In the genomic region with DNA sequence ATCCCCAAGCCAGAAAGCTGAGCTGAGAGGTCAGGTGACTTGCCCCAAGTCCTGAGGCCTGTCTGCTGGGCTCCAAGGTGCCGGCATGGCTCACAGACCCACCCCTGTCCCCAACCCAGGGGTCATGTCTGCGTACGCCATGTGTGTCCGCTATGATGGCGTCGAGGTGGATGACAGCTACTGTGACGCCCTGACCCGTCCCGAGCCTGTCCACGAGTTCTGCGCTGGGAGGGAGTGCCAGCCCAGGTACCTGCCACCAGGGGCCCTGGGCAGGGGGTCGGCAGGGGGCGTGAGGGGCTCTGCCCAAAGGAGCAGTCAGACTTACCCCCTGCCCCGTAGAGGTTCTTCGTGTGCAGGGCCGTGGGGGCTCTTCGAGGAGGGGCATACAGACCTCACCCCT, we compare ENCODE assay signal across 39 cellular contexts. TPM values are rescaled to one million over a fixed set of nuclear protein-coding genes. Genes with fewer than 3 reads are reported as not detected.
"Had no signal": no experiment of that assay in that cellular context is flagged by ENCODE, and none has a peak within 500 bp of the region (broad histone marks: within the 10 kb centered on the region; RNA-seq: fewer than 3 reads in every experiment).

No MANE protein-coding gene starts in this region.

- H3K9ac ChIP-seq: KMS-11 had no signal

- H3K27ac ChIP-seq: KMS-11 had no signal

- H3K27me3 ChIP-seq: MG63 had no signal

- H3K9me3 ChIP-seq: MG63 had no signal

- H3K4me3 ChIP-seq: MG63 had no signal

- H3K4me2 ChIP-seq: KMS-11 had no signal

- H3K36me3 ChIP-seq: MG63 had no signal

- DNase-seq: Karpas-422, Kasumi-1, KG1, MG63, MM.1S, MV-4-11, NCI-H1048, NCI-H1092, NCI-H1105, NCI-H1105 treated with DMSO at 0.1 percent for 48 hours, NCI-H1417, NCI-H1417 treated with DMSO at 0.1 percent for 48 hours, NCI-H1436, NCI-H1436 treated with DMSO at 0.1 percent for 48 hours, NCI-H146, NCI-H1694, NCI-H1694 treated with DMSO at 0.1 percent for 48 hours, NCI-H187, NCI-H187 treated with DMSO at 0.1 percent for 48 hours, NCI-H1930, NCI-H2029, NCI-H2029 treated with DMSO at 0.1 percent for 48 hours, NCI-H2081, NCI-H2081 treated with DMSO at 0.1 percent for 48 hours, NCI-H2107, NCI-H2171, NCI-H2171 treated with DMSO at 0.1 percent for 48 hours, NCI-H2227 treated with DMSO at 0.1 percent for 48 hours, NCI-H226, NCI-H345, NCI-H446, NCI-H446 treated with DMSO at 0.1 percent for 48 hours, NCI-H510A, NCI-H510A treated with DMSO at 0.1 percent for 48 hours had no signal

RNA-seq across cellular contexts. Expression of gene ADAMTSL2, which starts 32.3 kb away (rescaled TPM):
- total RNA-seq: LHCN-M2, MCF 10A, NCI-H460 had no signal

RNA-seq across cellular contexts. Expression of gene MYMK, which starts 42.1 kb away (rescaled TPM):
- total RNA-seq: M059J, MCF 10A, NCI-H460 had no signal

RNA-seq across cellular contexts. Expression of gene FAM163B, which starts 42.4 kb away (rescaled TPM):
- total RNA-seq: LHCN-M2, M059J, MCF 10A, NCI-H460 had no signal
